ENCODE assay signal across 14 cellular contexts in the genomic region with DNA sequence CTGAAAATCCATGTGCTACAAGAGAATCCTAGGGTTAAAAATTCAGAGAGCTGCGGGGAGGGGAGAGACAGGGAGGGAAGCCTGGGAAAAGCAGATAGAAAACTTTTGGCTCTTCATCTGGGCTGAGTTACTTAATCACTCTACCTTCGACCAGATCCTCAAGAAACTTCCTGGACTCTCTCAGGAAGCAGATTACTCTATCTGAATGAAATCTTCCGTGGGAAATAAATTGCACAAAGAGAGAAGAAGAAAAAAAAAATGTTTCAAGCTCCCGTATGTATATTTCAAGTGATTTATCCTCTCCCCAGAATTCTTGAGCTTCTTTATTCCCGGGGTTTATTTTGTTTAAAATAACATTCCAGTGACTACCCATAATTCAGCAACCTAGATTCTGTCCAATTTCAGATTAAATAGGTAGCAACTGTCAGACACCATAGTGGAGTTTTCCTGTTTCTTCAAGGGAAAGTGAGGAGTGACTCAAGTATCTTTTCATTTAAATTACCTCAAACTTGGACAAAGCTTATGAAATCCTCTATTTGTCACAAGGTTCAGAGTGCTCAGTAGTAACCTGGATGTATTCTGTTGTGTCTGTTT.
DNase-seq lines count a peak whose midpoint lies in the region; ATAC-seq and TF ChIP-seq lines count a peak whose summit lies in the region.
"Had no signal": no experiment of that assay in that cellular context is flagged by ENCODE, and none has a peak within 500 bp of the region (broad histone marks: within the 10 kb centered on the region; RNA-seq: fewer than 3 reads in every experiment).

No MANE protein-coding gene starts in this region.

- no peak overlapping the region for H2BK120ac ChIP-seq in neuronal stem cell (ENCODE audit: low read depth, low read length)

- H2BK15ac ChIP-seq in neuronal stem cell (ENCODE audit: low read length): no peak overlapping the region

- no peak overlapping the region for H3K18ac ChIP-seq in neuronal stem cell (ENCODE audit: low read length)

- peaks cover 0 to 8% (median 4%) of the 10 kb centered on the region in 9 donors for H3K9me3 Mint-ChIP-seq in naive thymus-derived CD8-positive, alpha-beta T cell
- H3K9me3 Mint-ChIP-seq: type B pancreatic cell had no signal

- no peak overlapping the region for H4K8ac ChIP-seq in neuronal stem cell (ENCODE audit: low read depth, low read length)

- no peaks in the 10 kb centered on the region for H3K4me1 Mint-ChIP-seq in naive thymus-derived CD8-positive, alpha-beta T cell

- H3K4me3 ChIP-seq in A673 (ENCODE audit: low read depth, low read length, poor library complexity, severe bottlenecking) (no peak overlapping the region), RWPE2 (ENCODE audit: severe bottlenecking) (no peak overlapping the region), fibroblast of pulmonary artery (replicated peaks; ENCODE audit: low read depth, low read length) (peak overlapping the region; percentile 40), neuronal stem cell (ENCODE audit: low read length in 2 of 2) (no peak overlapping the region)

- no peak overlapping the region for H3K23ac ChIP-seq in neuronal stem cell (ENCODE audit: low read depth, low read length, poor library complexity)

- no CpG with 5 or more reads among the region's 5 CpGs for WGBS in neuronal stem cell (ENCODE audit: extremely low coverage in 2 of 2, insufficient read length in 2 of 2, insufficient replicate concordance in 1 of 2), 2 donors

- peak overlapping the region; percentile 69 for H2AFZ ChIP-seq in neuronal stem cell (ENCODE audit: low read length)

- no peaks in the 10 kb centered on the region for H3K36me3 Mint-ChIP-seq in naive thymus-derived CD8-positive, alpha-beta T cell
- H3K36me3 Mint-ChIP-seq: type B pancreatic cell had no signal

- no peak overlapping the region for H2BK12ac ChIP-seq in neuronal stem cell (ENCODE audit: low read length)

- H3K79me1 ChIP-seq in neuronal stem cell (ENCODE audit: low read depth, low read length): peaks cover 2% of the 10 kb centered on the region

- ATAC-seq in RWPE2 (ENCODE audit: low read depth) (no peak), HG02852 (IDR thresholded peaks at IDR 0.05; ENCODE audit: unreplicated experiment) (no peak), GM18517 (IDR thresholded peaks at IDR 0.05; ENCODE audit: unreplicated experiment) (no peak)
- ATAC-seq in naive thymus-derived CD8-positive, alpha-beta T cell: no peak

- no peak overlapping the region for H4K91ac ChIP-seq in neuronal stem cell (ENCODE audit: low read depth, low read length, poor library complexity)

- no peak overlapping the region for H3K4ac ChIP-seq in neuronal stem cell (ENCODE audit: low read length)

- H3K27ac Mint-ChIP-seq in naive thymus-derived CD8-positive, alpha-beta T cell: no peak overlapping the region
- H3K27ac Mint-ChIP-seq: type B pancreatic cell had no signal

- no peak overlapping the region for H3K4me2 ChIP-seq in neuronal stem cell (ENCODE audit: insufficient read depth, low read length, poor library complexity, severe bottlenecking)

- H3K14ac ChIP-seq in neuronal stem cell (ENCODE audit: low read length): no peak overlapping the region

- POLR2A ChIA-PET in A673 (lab: Charles Lee; ENCODE audit: low non-redundant PET): interaction anchor here (0.6 kb wide), 1 partner anchor 285 kb away, joined by 3 read pairs; no protein-coding TSS in a partner anchor
- POLR2A ChIA-PET in naive thymus-derived CD8-positive, alpha-beta T cell (lab: Charles Lee): no interaction called here

- H3K27me3 Mint-ChIP-seq in naive thymus-derived CD8-positive, alpha-beta T cell: peaks cover 0 to 10% (median 5%) of the 10 kb centered on the region in 5 donors
- H3K27me3 Mint-ChIP-seq: type B pancreatic cell had no signal

- no peaks in the 10 kb centered on the region for H3K9me3 ChIP-seq in A673 (ENCODE audit: low read depth, low read length, poor library complexity, severe bottlenecking)
- no peaks in the 10 kb centered on the region for H3K9me3 ChIP-seq in RWPE2 (ENCODE audit: severe bottlenecking)
- peaks cover 0 to 3% of the 10 kb centered on the region in 2 donors for H3K9me3 ChIP-seq in neuronal stem cell (replicated peaks in 1 of 2; ENCODE audit: control insufficient read depth in 2 of 2, insufficient read depth in 1 of 2, low read depth in 1 of 2, low read length in 2 of 2)

- H3K36me3 ChIP-seq in A673 (ENCODE audit: insufficient read depth, low read length, poor library complexity, severe bottlenecking) (no peaks in the 10 kb centered on the region), RWPE2 (ENCODE audit: low read depth) (no peaks in the 10 kb centered on the region), neuronal stem cell (replicated peaks in 1 of 2; ENCODE audit: control insufficient read depth in 2 of 2, insufficient read depth in 2 of 2, low read length in 2 of 2) (no peaks in the 10 kb centered on the region)

- no peak overlapping the region for H3K4me3 Mint-ChIP-seq in naive thymus-derived CD8-positive, alpha-beta T cell
- H3K4me3 Mint-ChIP-seq: type B pancreatic cell had no signal

- no peak for TF ChIP-seq CTCF in A673 (conservative IDR thresholded peaks at IDR 0.05; ENCODE audit: low read depth, low read length)
- TF ChIP-seq CTCF in RWPE2 (IDR thresholded peaks at IDR 0.05; ENCODE audit: poor library complexity, severe bottlenecking): no peak
- no peak for TF ChIP-seq CTCF in fibroblast of pulmonary artery (IDR thresholded peaks at IDR 0.05; ENCODE audit: low read length, missing control alignments)

- no peak overlapping the region for H3K9ac ChIP-seq in neuronal stem cell (ENCODE audit: low read depth, low read length, poor library complexity)

- BruUV-seq in A673 (replicated peaks; lab: Mats Ljungman, UMichigan): no TSS peak

- H3K27me3 ChIP-seq in A673 (replicated peaks; ENCODE audit: insufficient read depth, low read depth, low read length, poor library complexity): no peaks in the 10 kb centered on the region
- H3K27me3 ChIP-seq in RWPE2 (ENCODE audit: insufficient read depth, poor library complexity, severe bottlenecking): no peaks in the 10 kb centered on the region
- H3K27me3 ChIP-seq in neuronal stem cell (ENCODE audit: control insufficient read depth in 3 of 3, insufficient read depth in 3 of 3, low read depth in 1 of 3, low read length in 3 of 3): no peaks in the 10 kb centered on the region

- no peak overlapping the region for H2BK5ac ChIP-seq in neuronal stem cell (ENCODE audit: low read length)

- no peak overlapping the region for H2AK5ac ChIP-seq in neuronal stem cell (ENCODE audit: low read depth, low read length)

- intact Hi-C loops in A673 (cut with micrococcal nuclease; ENCODE audit: unreplicated experiment): loop anchor here (5.0 kb wide), 1 partner anchor 166 kb away; no protein-coding TSS in a partner anchor

- DNase-seq in A673 (ENCODE audit: low spot score): peak; percentile 56
- DNase-seq in RWPE2 (ENCODE audit: low spot score): no peak
- peak; percentile 86 for DNase-seq in fibroblast of pulmonary artery (ENCODE audit: low read depth)
- DNase-seq in neuronal stem cell (ENCODE audit: low spot score): no peak
- no peak for DNase-seq in naive thymus-derived CD8-positive, alpha-beta T cell
- DNase-seq in NCI-H1417 treated with DMSO at 0.1 percent for 48 hours (lab: John Stamatoyannopoulos, UW): no peak
- DNase-seq: activated CD4-positive, alpha-beta T cell treated with anti-CD3 and anti-CD28 coated beads, Interleukin-2, amount 50 U/mL, for 48 hours; AML-193; amniotic stem cell; NCI-H2081; RPMI8226 had no signal

- CTCF ChIA-PET in A673 (lab: Charles Lee): no interaction called here

- H3K27ac ChIP-seq in A673 (ENCODE audit: low read depth, low read length, poor library complexity, severe bottlenecking) (peak overlapping the region; percentile 66), RWPE2 (ENCODE audit: poor library complexity, severe bottlenecking) (peak overlapping the region; percentile 85), neuronal stem cell (replicated peaks; ENCODE audit: low read length) (no peak overlapping the region)

- peaks cover 26% of the 10 kb centered on the region for H3K4me1 ChIP-seq in A673 (ENCODE audit: insufficient read depth, low read length, poor library complexity, severe bottlenecking)
- H3K4me1 ChIP-seq in RWPE2 (ENCODE audit: insufficient read depth, poor library complexity, severe bottlenecking): peaks cover 19% of the 10 kb centered on the region
- peaks cover 0 to 5% of the 10 kb centered on the region in 2 donors for H3K4me1 ChIP-seq in neuronal stem cell (ENCODE audit: control insufficient read depth in 2 of 2, insufficient read depth in 1 of 2, low read depth in 1 of 2, low read length in 2 of 2)

Comparison
In these comparisons a context has a peak if more than half of its experiments do, and no peak if none do; other contexts are left out.
1. DNase-seq: peak in A673 (single experiment) and fibroblast of pulmonary artery (single experiment); none in RWPE2 (single experiment), neuronal stem cell (single experiment), naive thymus-derived CD8-positive, alpha-beta T cell (0 of 10) and NCI-H1417 treated with DMSO at 0.1 percent for 48 hours (single experiment).